ENCODE assay signal across 8 cellular contexts in the genomic region with DNA sequence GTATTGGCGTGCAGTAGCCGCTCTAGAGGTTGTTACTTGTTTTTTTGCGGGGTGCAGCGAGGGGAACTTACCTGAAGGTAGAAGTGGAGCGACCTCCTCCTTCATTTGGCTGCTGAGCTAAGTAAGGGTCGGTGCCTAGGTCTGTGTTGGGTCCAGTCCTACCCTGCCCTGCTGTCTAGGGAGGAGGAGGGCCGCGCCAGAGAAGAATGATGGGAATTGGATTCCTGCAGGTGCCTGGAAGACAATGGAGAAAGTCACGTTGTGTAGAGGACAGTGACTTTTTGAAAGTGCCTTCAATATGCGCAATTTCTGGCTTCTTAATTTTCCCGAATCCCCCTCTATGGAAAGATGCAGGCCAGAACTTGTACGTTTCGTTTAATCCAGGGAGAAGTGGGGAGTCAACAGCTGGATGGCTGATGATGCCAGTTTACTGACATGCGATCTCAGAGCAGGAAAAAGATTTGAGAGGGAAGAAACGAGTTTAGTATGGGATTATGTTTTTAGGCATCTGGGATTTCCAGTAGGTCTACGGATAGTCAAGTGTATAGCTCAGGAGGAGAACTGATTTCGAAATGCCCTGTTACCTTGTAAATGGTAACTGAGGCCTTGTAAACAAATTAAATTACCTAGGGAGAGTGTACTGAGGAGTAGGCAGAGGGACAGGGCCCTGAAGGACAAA. TPM values are rescaled to one million over a fixed set of nuclear protein-coding genes. Genes with fewer than 3 reads are reported as not detected.
DNase-seq lines count a peak whose midpoint lies in the region; ATAC-seq, FAIRE-seq and TF ChIP-seq lines count a peak whose summit lies in the region.

No MANE protein-coding gene starts in this region.

- no peak for TF ChIP-seq CTCF in HFF-Myc (IDR thresholded peaks at IDR 0.05; ENCODE audit: low read depth, low read length, missing control alignments)
- TF ChIP-seq CTCF in fibroblast of pulmonary artery (IDR thresholded peaks at IDR 0.05; ENCODE audit: low read length, missing control alignments), result no peak
- TF ChIP-seq CTCF in pancreas (IDR thresholded peaks at IDR 0.05), result no peak

- FAIRE-seq in pancreas (lab: Jason Lieb, UNC), result no peak

- H3K27me3 Mint-ChIP-seq in T-cell, result no peaks in the 10 kb centered on the region

- peak overlapping the region; percentile 95 to 96 for H3K27ac Mint-ChIP-seq in T-cell

- intact Hi-C loops in pancreas (cut with DNase I), result no loop called here

- no peaks in the 10 kb centered on the region for H3K36me3 Mint-ChIP-seq in T-cell

- peak overlapping the region in 3 of 4 donors; percentile 63 to 85 (median 73) for H3K27ac ChIP-seq in pancreas

- H3K27me3 ChIP-seq in pancreas, result no peaks in the 10 kb centered on the region

- WGBS in pancreas, 2 donors, result 2 to 4% methylated on average over 17 of the region's 17 CpGs

- CTCF ChIA-PET in T-cell (lab: Charles Lee), result interaction anchor here in 1 of 2 donors (0.6 to 1.0 kb wide), 3 partner anchors 33 to 1120 kb away, joined by 3 to 6 read pairs (median 3); no protein-coding TSS in a partner anchor

- H3K36me3 ChIP-seq in pancreas, result no peaks in the 10 kb centered on the region

- peak overlapping the region; percentile 96 to 100 (median 97) for H3K4me3 Mint-ChIP-seq in T-cell

- no peak for ATAC-seq in T-cell (replicated peaks in 1 of 4)
- ATAC-seq in pancreas, result peak in 3 of 4 donors; percentile 1 to 10 (median 5)
- no peak for ATAC-seq in GM19467 (IDR thresholded peaks at IDR 0.05; ENCODE audit: unreplicated experiment)

- DNase-seq in DMS114 treated with DMSO at 0.1 percent for 48 hours (lab: John Stamatoyannopoulos, UW; ENCODE audit: unreplicated experiment), result peak; percentile 3
- no peak for DNase-seq in HFF-Myc (ENCODE audit: extremely low read depth, low read depth)
- DNase-seq in T-cell, result peak in 2 of 34 experiments; percentile 0
- peak; percentile 6 for DNase-seq in fibroblast of pulmonary artery (ENCODE audit: low read depth)
- DNase-seq in pancreas, result peak in 1 of 6 donors; percentile 17
- no peak for DNase-seq in NCI-H187 (lab: John Stamatoyannopoulos, UW)
- DNase-seq in NCI-H446 (lab: John Stamatoyannopoulos, UW), result no peak

- no peaks in the 10 kb centered on the region for H3K9me3 Mint-ChIP-seq in T-cell

- H3K4me3 ChIP-seq in HFF-Myc (replicated peaks; ENCODE audit: low read depth, low read length) (peak overlapping the region; percentile 87), fibroblast of pulmonary artery (replicated peaks; ENCODE audit: low read depth, low read length) (peak overlapping the region; percentile 98), pancreas (peak overlapping the region; percentile 77 to 92 (median 80))

- no peaks in the 10 kb centered on the region for H3K9me3 ChIP-seq in pancreas

- H3K4me1 Mint-ChIP-seq in T-cell, result peaks cover 47 to 53% (median 52%) of the 10 kb centered on the region in 3 donors

- peaks cover 0 to 14% (median 13%) of the 10 kb centered on the region in 3 donors for H3K4me1 ChIP-seq in pancreas

- POLR2A ChIA-PET in T-cell (lab: Charles Lee), result interaction anchor here in 1 of 2 donors (0.5 to 0.8 kb wide), 4 partner anchors 16 to 705 kb away, joined by 3 to 7 read pairs (median 4); no protein-coding TSS in a partner anchor

RNA-seq across cellular contexts. Expression of a gene that starts 0.7 kb away (rescaled TPM):
- total RNA-seq in T-cell (10 to 100 TPM; 14.0 to 24.9 (median 19.5) TPM), pancreas (10 to 100 TPM in 3 of 6 donors, 1 to 10 TPM in 3; 8.8 to 14.5 (median 10.0) TPM)
- 10 to 100 TPM; 13.1 to 23.6 TPM for polyA plus RNA-seq in pancreas

Comparison
In these comparisons a context has a peak if more than half of its experiments do, and no peak if none do; other contexts are left out.
1. DNase-seq: peak in DMS114 treated with DMSO at 0.1 percent for 48 hours (single experiment) and fibroblast of pulmonary artery (single experiment); none in HFF-Myc (single experiment), NCI-H187 (0 of 2) and NCI-H446 (0 of 2).
2. ATAC-seq: peak in pancreas (3 of 4); none in T-cell (0 of 4) and GM19467 (single experiment).
3. Peak in every context shown above with its lines, with median percentiles within 50 percentile points of each other: H3K4me3 ChIP-seq.